In the genomic region with DNA sequence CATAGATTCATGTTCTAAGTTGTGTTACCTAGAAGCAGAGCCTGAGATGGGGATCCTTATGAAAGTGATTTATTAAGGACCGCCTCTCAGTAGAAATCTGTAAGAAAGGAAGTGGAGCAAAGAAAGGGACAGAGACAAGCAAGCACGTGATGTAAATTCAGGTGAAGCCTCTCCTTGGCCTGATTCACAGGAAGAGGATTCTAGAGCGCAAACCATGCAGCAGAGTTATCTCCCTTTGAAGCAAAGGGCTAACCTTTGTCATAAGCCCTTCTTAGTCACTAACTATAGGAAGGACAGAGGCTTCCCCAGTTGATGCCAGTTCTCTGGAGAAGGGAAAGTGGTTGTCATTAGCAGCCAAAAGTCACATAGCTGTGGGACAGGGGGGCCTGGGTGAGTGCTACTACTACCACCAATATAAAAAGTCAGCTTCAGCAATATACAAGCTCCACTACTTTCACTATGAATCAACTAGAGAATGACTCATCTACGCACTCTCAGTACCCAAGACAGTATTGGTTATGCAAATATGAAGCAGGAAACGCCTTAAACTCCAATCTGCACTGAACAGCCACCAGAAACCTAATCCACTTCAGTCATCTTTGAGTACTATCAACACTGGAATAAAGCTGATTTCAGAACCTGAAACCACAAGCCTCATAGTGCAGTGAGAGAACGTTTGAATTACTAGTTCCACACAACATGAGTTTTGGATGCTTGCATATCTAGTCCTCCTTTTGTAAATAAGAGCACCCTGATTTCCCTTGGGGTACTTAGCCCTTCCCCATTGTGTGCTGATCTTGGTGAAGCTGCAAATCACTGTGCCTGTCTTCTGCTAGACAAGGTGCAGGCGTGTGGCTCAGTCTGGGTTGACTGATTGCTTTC, we compare ENCODE assay signal across 8 cellular contexts.
DNase-seq lines count a peak whose midpoint lies in the region; ATAC-seq and TF ChIP-seq lines count a peak whose summit lies in the region.

No MANE protein-coding gene starts in this region.

- H3K9me3 ChIP-seq in AG04450 (ENCODE audit: control insufficient read depth, insufficient read depth, low read length), result peaks cover 8% of the 10 kb centered on the region; the same call in 1 of the 2 replicates

- TF ChIP-seq CTCF in AG04450 (IDR thresholded peaks at IDR 0.05; ENCODE audit: low read depth, low read length) (no peak), nephron progenitor cell (IDR thresholded peaks at IDR 0.05) (no peak)

- H3K27me3 Mint-ChIP-seq in activated naive CD8-positive, alpha-beta T cell treated with anti-CD3 and anti-CD28 coated beads, Interleukin-2, amount 50 U/mL, for 24 hours, result peaks cover 3% of the 10 kb centered on the region
- no peaks in the 10 kb centered on the region for H3K27me3 Mint-ChIP-seq in nephron progenitor cell (ENCODE audit: low read depth, poor library complexity)

- no peaks in the 10 kb centered on the region for H3K36me3 Mint-ChIP-seq in activated naive CD8-positive, alpha-beta T cell treated with anti-CD3 and anti-CD28 coated beads, Interleukin-2, amount 50 U/mL, for 24 hours (ENCODE audit: low read depth)
- peaks cover 20% of the 10 kb centered on the region for H3K36me3 Mint-ChIP-seq in nephron progenitor cell (ENCODE audit: low read depth)

- H3K27me3 ChIP-seq in AG04450 (ENCODE audit: control insufficient read depth, insufficient read depth, low read length), result no peaks in the 10 kb centered on the region

- H3K4me1 Mint-ChIP-seq in activated naive CD8-positive, alpha-beta T cell treated with anti-CD3 and anti-CD28 coated beads, Interleukin-2, amount 50 U/mL, for 24 hours, result peaks cover 26% of the 10 kb centered on the region
- peaks cover 60% of the 10 kb centered on the region for H3K4me1 Mint-ChIP-seq in nephron progenitor cell

- no peaks in the 10 kb centered on the region for H3K9me3 Mint-ChIP-seq in activated naive CD8-positive, alpha-beta T cell treated with anti-CD3 and anti-CD28 coated beads, Interleukin-2, amount 50 U/mL, for 24 hours
- peaks cover 35% of the 10 kb centered on the region for H3K9me3 Mint-ChIP-seq in nephron progenitor cell

- TF ChIP-seq POLR2A in GM18505 (IDR thresholded peaks at IDR 0.05; ENCODE audit: borderline replicate concordance, extremely low read depth, insufficient read depth, insufficient read length), result no peak

- H3K4me3 ChIP-seq in AG04450 (ENCODE audit: low read depth, low read length), result no peak overlapping the region

- CTCF ChIA-PET in AG04450 (lab: Charles Lee), result no interaction called here

- DNase-seq in AG04450 (ENCODE audit: low read depth, low spot score) (peak; percentile 66), NCI-H2029 (lab: John Stamatoyannopoulos, UW) (peak; percentile 88), nephron progenitor cell (no peak), putamen (ENCODE audit: low spot score) (no peak), globus pallidus (ENCODE audit: low spot score) (no peak)
- DNase-seq in activated naive CD8-positive, alpha-beta T cell treated with anti-CD3 and anti-CD28 coated beads, Interleukin-2, amount 50 U/mL, for 24 hours, result peak; percentile 7

- no peak overlapping the region for H3K27ac ChIP-seq in AG04450 (ENCODE audit: low read depth, low read length)

- POLR2A ChIA-PET in AG04450 (lab: Yijun Ruan, JAX), result interaction anchor here (1.4 kb wide), 1 partner anchor 13 kb away, joined by 3 read pairs; no protein-coding TSS in a partner anchor

- H3K4me3 Mint-ChIP-seq in activated naive CD8-positive, alpha-beta T cell treated with anti-CD3 and anti-CD28 coated beads, Interleukin-2, amount 50 U/mL, for 24 hours, result peak overlapping the region; percentile 6
- H3K4me3 Mint-ChIP-seq in nephron progenitor cell, result no peak overlapping the region

- ATAC-seq in GM18505 (IDR thresholded peaks at IDR 0.05; ENCODE audit: unreplicated experiment) (peak; percentile 98), HG02763 (IDR thresholded peaks at IDR 0.05; ENCODE audit: unreplicated experiment) (peak; percentile 99)
- peak; percentile 92 for ATAC-seq in activated naive CD8-positive, alpha-beta T cell treated with anti-CD3 and anti-CD28 coated beads, Interleukin-2, amount 50 U/mL, for 24 hours

- H3K27ac Mint-ChIP-seq in activated naive CD8-positive, alpha-beta T cell treated with anti-CD3 and anti-CD28 coated beads, Interleukin-2, amount 50 U/mL, for 24 hours, result peak overlapping the region; percentile 27
- H3K27ac Mint-ChIP-seq in nephron progenitor cell, result peak overlapping the region; percentile 82

Comparison
In these comparisons a context has a peak if more than half of its experiments do, and no peak if none do; other contexts are left out.
1. DNase-seq: peak in AG04450 (single experiment), NCI-H2029 (single experiment) and activated naive CD8-positive, alpha-beta T cell treated with anti-CD3 and anti-CD28 coated beads, Interleukin-2, amount 50 U/mL, for 24 hours (single experiment); none in nephron progenitor cell (single experiment), putamen (single experiment) and globus pallidus (single experiment).
2. Peak in every context shown above with its lines, with median percentiles within 50 percentile points of each other: ATAC-seq.